ENCODE assay signal across 26 cellular contexts in genomic region chr5:101788797-101789196, GRCh38.
"Had no signal": no experiment of that assay in that cellular context is flagged by ENCODE, and none has a peak within 500 bp of the region (broad histone marks: within the 10 kb centered on the region; RNA-seq: fewer than 3 reads in every experiment).

No MANE protein-coding gene starts in this region.

- H3K36me3 Mint-ChIP-seq: IgD-negative memory B cell had no signal

- H3K9me3 ChIP-seq: SJCRH30 had no signal

- H3K4me3 Mint-ChIP-seq: IgD-negative memory B cell had no signal

- H3K9ac ChIP-seq: KMS-11 had no signal

- H3K36me3 ChIP-seq: SJCRH30 had no signal

- ATAC-seq: K562, Panc1, PC-3, SK-N-SH treated with all-trans-retinoic acid at 6 μM for 48 hours had no signal

- FAIRE-seq: HTR-8/SVneo, K562 had no signal

- H3K4me3 ChIP-seq: K562, SJCRH30 had no signal

- H3K27ac ChIP-seq: HL-60, KMS-11, RWPE1, SJCRH30 had no signal

- H3K27me3 Mint-ChIP-seq: IgD-negative memory B cell had no signal

- DNase-seq: Kasumi-1; MM.1S; NCI-H1092 treated with DMSO at 0.1 percent for 48 hours; NCI-H1436; NCI-H187; NCI-H2029; NCI-H2081 treated with DMSO at 0.1 percent for 48 hours; NCI-H2171; NCI-H226; NCI-H446; NCI-H510A; NCI-H524 treated with DMSO at 0.1 percent for 48 hours; NCI-H69; NCI-H774; NK-92 treated with Interleukin-12 subunit alpha and Interleukin-12 subunit beta, amount 100 ng/mL, for 24 hours; PC-3; SHP77 treated with DMSO at 0.1 percent for 48 hours; SJCRH30 had no signal

- H3K27ac Mint-ChIP-seq: IgD-negative memory B cell had no signal

- H3K4me1 ChIP-seq: SJCRH30 had no signal
